In genomic region chr20:53162251-53162835, GRCh38 we compare ENCODE assay signal across 8 cellular contexts.
DNase-seq lines count a peak whose midpoint lies in the region; ATAC-seq, FAIRE-seq and TF ChIP-seq lines count a peak whose summit lies in the region.

No MANE protein-coding gene starts in this region.

- WGBS in esophagus muscularis mucosa: 25% methylated on average over 13 of the region's 13 CpGs
- 39 to 41% methylated on average over 13 of the region's 13 CpGs for WGBS in pancreas, 2 donors

- no peaks in the 10 kb centered on the region for H3K9me3 ChIP-seq in esophagus muscularis mucosa
- H3K9me3 ChIP-seq in pancreas: no peaks in the 10 kb centered on the region

- peak overlapping the region in 2 of 4 donors; percentile 12 to 29 for H3K4me3 ChIP-seq in esophagus muscularis mucosa
- no peak overlapping the region for H3K4me3 ChIP-seq in pancreas

- H3K27me3 ChIP-seq in esophagus muscularis mucosa (no peaks in the 10 kb centered on the region), pancreas (no peaks in the 10 kb centered on the region)

- H3K36me3 ChIP-seq in esophagus muscularis mucosa (no peaks in the 10 kb centered on the region), pancreas (no peaks in the 10 kb centered on the region)

- ATAC-seq in pancreas: peak in 3 of 4 donors; percentile 84 to 86 (median 85)
- no peak for ATAC-seq in HG03378 (IDR thresholded peaks at IDR 0.05; ENCODE audit: unreplicated experiment)

- H3K27ac ChIP-seq in esophagus muscularis mucosa (replicated peaks in 1 of 4) (peak overlapping the region in 3 of 4 donors; percentile 5 to 48 (median 23)), pancreas (peak overlapping the region in 2 of 4 donors; percentile 56 to 68)

- TF ChIP-seq EP300 in esophagus muscularis mucosa (IDR thresholded peaks at IDR 0.05): no peak

- FAIRE-seq in pancreas (lab: Jason Lieb, UNC) (no peak), GM12891 (lab: Jason Lieb, UNC) (no peak)

- DNase-seq in SKM-1 treated with dmso at 0.1 percent for 144 hours (lab: John Stamatoyannopoulos, UW; ENCODE audit: unreplicated experiment): peak; percentile 10
- DNase-seq in SKM-1 (lab: John Stamatoyannopoulos, UW; ENCODE audit: unreplicated experiment): no peak
- peak; percentile 80 for DNase-seq in NCI-H82 (lab: John Stamatoyannopoulos, UW)
- no peak for DNase-seq in esophagus muscularis mucosa (ENCODE audit: extremely low spot score)
- peak in 2 of 6 donors; percentile 5 to 20 for DNase-seq in pancreas
- DNase-seq in GM12891 (ENCODE audit: insufficient read length, low spot score): no peak
- DNase-seq in globus pallidus (ENCODE audit: low spot score): no peak

- no peak for TF ChIP-seq CTCF in esophagus muscularis mucosa (IDR thresholded peaks at IDR 0.05)
- no peak for TF ChIP-seq CTCF in pancreas (IDR thresholded peaks at IDR 0.05)

- no peak for TF ChIP-seq POLR2A in esophagus muscularis mucosa (IDR thresholded peaks at IDR 0.05; ENCODE audit: low read depth)
- no peak for TF ChIP-seq POLR2A in GM12891 (IDR thresholded peaks at IDR 0.05; ENCODE audit: low read depth, low read length)

- H3K4me1 ChIP-seq in esophagus muscularis mucosa (peaks cover 0 to 9% (median 3%) of the 10 kb centered on the region in 4 donors), pancreas (no peaks in the 10 kb centered on the region)

- intact Hi-C loops in esophagus muscularis mucosa (cut with DNase I): no loop called here
- intact Hi-C loops in pancreas (cut with DNase I): no loop called here

TF ChIP-seq in GM12891, 5 proteins besides CTCF, POLR2A, EP300 and RAD21:
- no peak for TF ChIP-seq POU2F2 (IDR thresholded peaks at IDR 0.05; ENCODE audit: low read depth, low read length)
- no peak for TF ChIP-seq SPI1 (IDR thresholded peaks at IDR 0.05; ENCODE audit: low read depth, low read length)
- no peak for TF ChIP-seq TAF1 (IDR thresholded peaks at IDR 0.05; ENCODE audit: low read depth, low read length)
- no peak for TF ChIP-seq PAX5 (IDR thresholded peaks at IDR 0.05; ENCODE audit: insufficient read depth, low read length, severe bottlenecking)
- no peak for TF ChIP-seq POLR2AphosphoS5 (IDR thresholded peaks at IDR 0.05; ENCODE audit: low read depth, low read length)

Comparison
In these comparisons a context has a peak if more than half of its experiments do, and no peak if none do; other contexts are left out.
1. DNase-seq: peak in SKM-1 treated with dmso at 0.1 percent for 144 hours (single experiment) and NCI-H82 (single experiment); none in SKM-1 (single experiment), esophagus muscularis mucosa (single experiment), GM12891 (single experiment) and globus pallidus (single experiment).